In the genomic region with DNA sequence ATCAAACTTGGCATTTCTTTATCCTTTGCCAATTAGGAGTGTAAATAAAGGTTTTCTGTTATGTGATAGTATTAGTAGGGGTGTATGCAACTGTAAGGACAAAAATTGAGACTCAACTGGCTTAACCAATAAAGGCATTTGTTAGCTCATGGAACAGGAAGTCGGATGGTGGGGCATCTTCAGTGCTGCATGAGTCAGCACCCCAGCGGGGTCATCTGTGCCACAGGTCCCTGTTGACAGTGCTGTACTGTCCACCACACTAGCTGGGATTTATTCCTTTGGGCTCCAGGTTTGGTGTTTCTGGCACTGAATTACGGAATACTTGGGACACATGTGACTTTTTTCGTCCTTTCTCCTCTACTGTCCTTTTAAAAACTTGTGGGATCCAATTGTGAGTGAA, we compare ENCODE assay signal across 11 cellular contexts.
DNase-seq lines count a peak whose midpoint lies in the region; ATAC-seq and TF ChIP-seq lines count a peak whose summit lies in the region.
"Had no signal": no experiment of that assay in that cellular context is flagged by ENCODE, and none has a peak within 500 bp of the region (broad histone marks: within the 10 kb centered on the region; RNA-seq: fewer than 3 reads in every experiment).

No MANE protein-coding gene starts in this region.

- peak overlapping the region; percentile 86 for H3K27ac Mint-ChIP-seq in CD8-positive, alpha-beta T cell
- peak overlapping the region; percentile 14 for H3K27ac Mint-ChIP-seq in central memory CD8-positive, alpha-beta T cell (ENCODE audit: low read depth)
- H3K27ac Mint-ChIP-seq in natural killer cell = peak overlapping the region; percentile 74 to 84

- H3K4me3 Mint-ChIP-seq in CD8-positive, alpha-beta T cell = no peak overlapping the region
- H3K4me3 Mint-ChIP-seq in central memory CD8-positive, alpha-beta T cell = no peak overlapping the region
- no peak overlapping the region for H3K4me3 Mint-ChIP-seq in natural killer cell
- H3K4me3 Mint-ChIP-seq: brain had no signal

- no peaks in the 10 kb centered on the region for H3K27me3 ChIP-seq in CD8-positive, alpha-beta T cell (ENCODE audit: insufficient read depth, low read length)

- POLR2A ChIA-PET in CD8-positive, alpha-beta T cell (lab: Charles Lee) = interaction anchor here (0.9 kb wide), 1 partner anchor 8 kb away, joined by 3 read pairs; no protein-coding TSS in a partner anchor

- H3K4me3 ChIP-seq in CD8-positive, alpha-beta T cell (ENCODE audit: low read depth, low read length) = no peak overlapping the region

- peaks cover 91% of the 10 kb centered on the region for H3K36me3 Mint-ChIP-seq in CD8-positive, alpha-beta T cell
- H3K36me3 Mint-ChIP-seq in central memory CD8-positive, alpha-beta T cell (ENCODE audit: insufficient read depth) = peaks cover 63% of the 10 kb centered on the region
- H3K36me3 Mint-ChIP-seq in natural killer cell = no peaks in the 10 kb centered on the region

- peaks cover 77% of the 10 kb centered on the region for H3K4me1 Mint-ChIP-seq in CD8-positive, alpha-beta T cell (ENCODE audit: low read depth)
- peaks cover 63% of the 10 kb centered on the region for H3K4me1 Mint-ChIP-seq in central memory CD8-positive, alpha-beta T cell
- peaks cover 64 to 78% of the 10 kb centered on the region in 2 donors for H3K4me1 Mint-ChIP-seq in natural killer cell

- no peaks in the 10 kb centered on the region for H3K27me3 Mint-ChIP-seq in CD8-positive, alpha-beta T cell (ENCODE audit: low read depth)
- H3K27me3 Mint-ChIP-seq in central memory CD8-positive, alpha-beta T cell = no peaks in the 10 kb centered on the region
- H3K27me3 Mint-ChIP-seq in natural killer cell (ENCODE audit: low read depth in 2 of 2) = no peaks in the 10 kb centered on the region

- H3K27ac ChIP-seq in CD8-positive, alpha-beta T cell (ENCODE audit: low read depth, low read length) = no peak overlapping the region

- H3K36me3 ChIP-seq in CD8-positive, alpha-beta T cell (ENCODE audit: insufficient read depth, low read length) = peaks cover 32% of the 10 kb centered on the region

- H3K9me3 ChIP-seq in CD8-positive, alpha-beta T cell (ENCODE audit: low read length) = no peaks in the 10 kb centered on the region

- peaks cover 40% of the 10 kb centered on the region for H3K4me1 ChIP-seq in CD8-positive, alpha-beta T cell (ENCODE audit: insufficient read depth, low read length)

- ATAC-seq in CD8-positive, alpha-beta T cell = no peak
- ATAC-seq in central memory CD8-positive, alpha-beta T cell (replicated peaks; ENCODE audit: extremely low read depth, poor library complexity, severe bottlenecking) = no peak
- ATAC-seq in natural killer cell = peak in 1 of 3 donors; percentile 34
- ATAC-seq in GM18909 (IDR thresholded peaks at IDR 0.05; ENCODE audit: poor library complexity, unreplicated experiment) = no peak
- no peak for ATAC-seq in GM18498 (IDR thresholded peaks at IDR 0.05; ENCODE audit: unreplicated experiment)

- CTCF ChIA-PET in CD8-positive, alpha-beta T cell (lab: Charles Lee) = no interaction called here

- no peak for TF ChIP-seq CTCF in CD8-positive, alpha-beta T cell (IDR thresholded peaks at IDR 0.05)
- TF ChIP-seq CTCF in natural killer cell (IDR thresholded peaks at IDR 0.05) = no peak

- H3K9me3 Mint-ChIP-seq in CD8-positive, alpha-beta T cell = no peaks in the 10 kb centered on the region
- no peaks in the 10 kb centered on the region for H3K9me3 Mint-ChIP-seq in central memory CD8-positive, alpha-beta T cell
- no peaks in the 10 kb centered on the region for H3K9me3 Mint-ChIP-seq in natural killer cell
- H3K9me3 Mint-ChIP-seq: brain had no signal

- intact Hi-C loops in CD8-positive, alpha-beta T cell (cut with DNase I, micrococcal nuclease) = no loop called here
- intact Hi-C loops in natural killer cell (cut with micrococcal nuclease) = no loop called here

- DNase-seq in CD8-positive, alpha-beta T cell = no peak
- DNase-seq in M059J (ENCODE audit: low read depth) (peak; percentile 62), natural killer cell (no peak), NCI-H2107 treated with DMSO at 0.1 percent for 48 hours (lab: John Stamatoyannopoulos, UW; ENCODE audit: unreplicated experiment) (no peak), globus pallidus (ENCODE audit: low spot score) (no peak)
- DNase-seq in central memory CD8-positive, alpha-beta T cell (ENCODE audit: low spot score in 2 of 2) = no peak
- DNase-seq: activated CD4-positive, alpha-beta T cell treated with anti-CD3 and anti-CD28 coated beads, Interleukin-2, amount 50 U/mL, for 1 hour; NCI-H1092 had no signal

Comparison
In these comparisons a context has a peak if more than half of its experiments do, and no peak if none do; other contexts are left out.
1. H3K27ac Mint-ChIP-seq: peak in every context shown above with its lines; median percentile 86 in CD8-positive, alpha-beta T cell; 79 in natural killer cell; 14 in central memory CD8-positive, alpha-beta T cell.